Comparison of ENCODE assay signal across 8 cellular contexts in the genomic region with DNA sequence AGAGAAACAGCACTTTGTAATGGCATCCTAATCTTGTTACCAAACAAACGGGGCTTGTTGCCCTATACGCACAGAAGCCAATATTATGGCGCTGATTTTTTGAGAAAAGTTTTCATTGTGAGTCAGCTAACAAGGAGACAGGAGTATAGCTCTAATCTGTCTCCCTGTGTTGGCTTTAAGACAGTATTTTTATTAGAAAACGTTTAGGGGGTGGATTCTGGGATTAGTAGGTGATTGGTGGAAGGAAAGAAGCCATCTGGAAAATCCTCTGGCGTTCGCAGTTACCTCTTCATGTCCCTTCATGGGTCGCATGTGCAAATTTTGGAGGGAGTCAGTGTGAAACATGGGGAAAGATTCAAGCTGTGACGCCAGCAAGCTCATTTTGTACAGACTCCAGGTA. TPM values are rescaled to one million over a fixed set of nuclear protein-coding genes. Genes with fewer than 3 reads are reported as not detected.
DNase-seq lines count a peak whose midpoint lies in the region; ATAC-seq and TF ChIP-seq lines count a peak whose summit lies in the region.

No MANE protein-coding gene starts in this region.

- peak overlapping the region; percentile 62 for H4K8ac ChIP-seq in trophoblast cell (ENCODE audit: low read depth, low read length)

- H3K9me2 ChIP-seq in PC-9 (ENCODE audit: insufficient read depth) = no peaks in the 10 kb centered on the region

- no peak overlapping the region for H3K9ac ChIP-seq in trophoblast cell (ENCODE audit: low read length)

- H3K4me3 ChIP-seq in CD8-positive, alpha-beta T cell (ENCODE audit: low read depth, low read length) = no peak overlapping the region
- peak overlapping the region; percentile 80; the same call in 1 of the 2 replicates for H3K4me3 ChIP-seq in PC-9
- no peak overlapping the region for H3K4me3 ChIP-seq in trophoblast cell (ENCODE audit: low read depth, low read length)

- no peaks in the 10 kb centered on the region for H3K4me1 ChIP-seq in CD8-positive, alpha-beta T cell (ENCODE audit: insufficient read depth, low read length)
- H3K4me1 ChIP-seq in PC-9 (replicated peaks; ENCODE audit: insufficient read depth) (peaks cover 11% of the 10 kb centered on the region; the same call in 1 of the 2 replicates), trophoblast cell (ENCODE audit: control insufficient read depth in 1 of 2, insufficient read depth in 2 of 2, low read length in 2 of 2) (no peaks in the 10 kb centered on the region)

- no peaks in the 10 kb centered on the region for H4K20me1 ChIP-seq in PC-9 (ENCODE audit: insufficient read depth)

- H3K36me3 Mint-ChIP-seq in CD8-positive, alpha-beta T cell = peaks cover 6% of the 10 kb centered on the region

- H2AK5ac ChIP-seq in trophoblast cell (ENCODE audit: low read length) = no peak overlapping the region

- no peak for DNase-seq in CD8-positive, alpha-beta T cell
- DNase-seq in PC-9 (no peak), epithelial cell of prostate (ENCODE audit: low read depth, low spot score) (no peak), trophoblast cell (no peak), NCI-H2029 treated with DMSO at 0.1 percent for 48 hours (lab: John Stamatoyannopoulos, UW) (no peak), SHP77 treated with DMSO at 0.1 percent for 48 hours (lab: John Stamatoyannopoulos, UW) (no peak), MV-4-11 (lab: John Stamatoyannopoulos, UW) (no peak)

- peaks cover 2% of the 10 kb centered on the region for H3K27me3 Mint-ChIP-seq in CD8-positive, alpha-beta T cell (ENCODE audit: low read depth)

- H3K4me2 ChIP-seq in PC-9 (peak overlapping the region; percentile 94), trophoblast cell (ENCODE audit: low read length) (no peak overlapping the region)

- CTCF ChIA-PET in CD8-positive, alpha-beta T cell (lab: Charles Lee) = no interaction called here
- CTCF ChIA-PET in PC-9 (lab: Charles Lee) = no interaction called here

- H3K36me3 ChIP-seq in CD8-positive, alpha-beta T cell (ENCODE audit: insufficient read depth, low read length) = no peaks in the 10 kb centered on the region
- no peaks in the 10 kb centered on the region for H3K36me3 ChIP-seq in PC-9 (ENCODE audit: low read depth)
- no peaks in the 10 kb centered on the region for H3K36me3 ChIP-seq in trophoblast cell (ENCODE audit: control insufficient read depth in 1 of 2, insufficient read depth in 2 of 2, low read length in 2 of 2)

- no peak for ATAC-seq in CD8-positive, alpha-beta T cell
- ATAC-seq in GM21723 (IDR thresholded peaks at IDR 0.05; ENCODE audit: unreplicated experiment) = no peak

- no peak overlapping the region for H4K12ac ChIP-seq in trophoblast cell (ENCODE audit: low read depth, low read length)

- BruUV-seq in PC-9 (replicated peaks; lab: Mats Ljungman, UMichigan) = no TSS peak

- peaks cover 12% of the 10 kb centered on the region for H3K79me1 ChIP-seq in trophoblast cell (ENCODE audit: low read length)

- WGBS in trophoblast cell (ENCODE audit: extremely low coverage, insufficient coverage, insufficient read length) = no CpG with 5 or more reads among the region's 8 CpGs

- no peak overlapping the region for H3K18ac ChIP-seq in trophoblast cell (ENCODE audit: low read length)

- H4K91ac ChIP-seq in trophoblast cell (ENCODE audit: low read depth, low read length) = no peak overlapping the region

- no peak overlapping the region for H3K14ac ChIP-seq in trophoblast cell (ENCODE audit: low read length)

- H2BK12ac ChIP-seq in trophoblast cell (ENCODE audit: low read length) = peak overlapping the region; percentile 34

- peak overlapping the region; percentile 34 for H3K27ac Mint-ChIP-seq in CD8-positive, alpha-beta T cell

- H3K4me3 Mint-ChIP-seq in CD8-positive, alpha-beta T cell = peak overlapping the region; percentile 90

- H3K9me3 Mint-ChIP-seq in CD8-positive, alpha-beta T cell = no peaks in the 10 kb centered on the region

- H3K23ac ChIP-seq in trophoblast cell (ENCODE audit: low read length) = no peak overlapping the region

- H3K79me2 ChIP-seq in PC-9 (ENCODE audit: low read depth) (peaks cover 6% of the 10 kb centered on the region), trophoblast cell (ENCODE audit: control insufficient read depth, insufficient read depth, low read length, poor library complexity) (no peaks in the 10 kb centered on the region)

- H3K27ac ChIP-seq in CD8-positive, alpha-beta T cell (ENCODE audit: low read depth, low read length) = no peak overlapping the region
- H3K27ac ChIP-seq in PC-9 (no peak overlapping the region), epithelial cell of prostate (peak overlapping the region; percentile 76), trophoblast cell (ENCODE audit: low read depth, low read length) (no peak overlapping the region)

- H3K27me3 ChIP-seq in CD8-positive, alpha-beta T cell (ENCODE audit: insufficient read depth, low read length) = no peaks in the 10 kb centered on the region
- H3K27me3 ChIP-seq in PC-9 (ENCODE audit: insufficient read depth, low read depth) = no peaks in the 10 kb centered on the region
- H3K27me3 ChIP-seq in trophoblast cell (ENCODE audit: insufficient read depth, low read length) = no peaks in the 10 kb centered on the region

- intact Hi-C loops in CD8-positive, alpha-beta T cell (cut with DNase I, micrococcal nuclease) = loop anchor here (5.0 to 10.0 kb wide), 8 partner anchors 388 to 1593 kb away; a partner anchor contains a TSS
- intact Hi-C loops in PC-9 (cut with micrococcal nuclease; ENCODE audit: unreplicated experiment) = loop anchor here (5.0 to 10.0 kb wide), 3 partner anchors 189 to 409 kb away; a partner anchor contains a TSS

- no peak overlapping the region for H2BK5ac ChIP-seq in trophoblast cell (ENCODE audit: low read depth, low read length, poor library complexity)

- no peaks in the 10 kb centered on the region for H3K9me3 ChIP-seq in CD8-positive, alpha-beta T cell (ENCODE audit: low read length)
- H3K9me3 ChIP-seq in PC-9 (ENCODE audit: insufficient read depth, low read depth) (no peaks in the 10 kb centered on the region), trophoblast cell (ENCODE audit: insufficient read depth, low read depth, low read length) (no peaks in the 10 kb centered on the region)

- H2AFZ ChIP-seq in PC-9 (peak overlapping the region; percentile 99), trophoblast cell (ENCODE audit: insufficient read depth, low read length, poor library complexity) (no peak overlapping the region)

- H3K4ac ChIP-seq in trophoblast cell (ENCODE audit: low read depth, low read length) = no peak overlapping the region

- H3K4me1 Mint-ChIP-seq in CD8-positive, alpha-beta T cell (ENCODE audit: low read depth) = peaks cover 14% of the 10 kb centered on the region

- no peak overlapping the region for H2BK120ac ChIP-seq in trophoblast cell (ENCODE audit: insufficient read depth, low read length, poor library complexity)

- POLR2A ChIA-PET in CD8-positive, alpha-beta T cell (lab: Charles Lee) = no interaction called here
- POLR2A ChIA-PET in PC-9 (lab: Charles Lee; ENCODE audit: unreplicated experiment) = no interaction called here

- TF ChIP-seq CTCF in CD8-positive, alpha-beta T cell (IDR thresholded peaks at IDR 0.05) = no peak
- TF ChIP-seq CTCF in PC-9 (conservative IDR thresholded peaks at IDR 0.05) = no peak

- no peaks in the 10 kb centered on the region for H3F3A ChIP-seq in PC-9 (ENCODE audit: insufficient read depth, low read depth)

RNA-seq across cellular contexts. Expression of a gene that starts 0.7 kb away (rescaled TPM):
- total RNA-seq in CD8-positive, alpha-beta T cell = 10 to 100 TPM in 1 of 2 experiments, 1 to 10 TPM in 1; 9.0 to 11.4 TPM
- total RNA-seq in PC-9 (2021) = 21.6 and 24.5 TPM in 2 replicates
- polyA plus RNA-seq in trophoblast cell (2013) = 24.7 and 25.5 TPM in 2 replicates

RNA-seq across cellular contexts. Expression of a gene that starts 54.4 kb away (rescaled TPM):
- total RNA-seq in CD8-positive, alpha-beta T cell = not detected
- not detected in 2 replicates for total RNA-seq in PC-9 (2021)
- polyA plus RNA-seq in trophoblast cell (2013) = 0.06 and 0.07 TPM in 2 replicates
